In genomic region chr15:63250312-63250965, GRCh38 we compare ENCODE assay signal across 11 cellular contexts. TPM values are rescaled to one million over a fixed set of nuclear protein-coding genes. Genes with fewer than 3 reads are reported as not detected.
A peak's percentile ranks its signal among the peaks of the same experiment; 100 is the strongest.
DNase-seq lines count a peak whose midpoint lies in the region; ATAC-seq and TF ChIP-seq lines count a peak whose summit lies in the region.
"Had no signal": no experiment of that assay in that cellular context is flagged by ENCODE, and none has a peak within 500 bp of the region (broad histone marks: within the 10 kb centered on the region; RNA-seq: fewer than 3 reads in every experiment).

No MANE protein-coding gene starts in this region.

- H3K4me1 ChIP-seq in OCI-LY7 (ENCODE audit: insufficient read depth, low read length, poor library complexity, severe bottlenecking) = no peaks in the 10 kb centered on the region

- no peaks in the 10 kb centered on the region for H3K9me2 ChIP-seq in OCI-LY7 (ENCODE audit: insufficient read depth, low read length)

- TF ChIP-seq CTCF in epithelial cell of esophagus (IDR thresholded peaks at IDR 0.05; ENCODE audit: insufficient read depth, low read depth, low read length, missing control alignments) (no peak), omental fat pad (IDR thresholded peaks at IDR 0.05) (no peak), OCI-LY7 (conservative IDR thresholded peaks at IDR 0.05; ENCODE audit: low read length) (no peak)

- no TSS peak for BruUV-seq in OCI-LY7 (replicated peaks; lab: Mats Ljungman, UMichigan)

- H3K4me3 ChIP-seq in epithelial cell of esophagus (ENCODE audit: low read length) = no peak overlapping the region
- no peak overlapping the region for H3K4me3 ChIP-seq in OCI-LY7 (ENCODE audit: low read depth, low read length, poor library complexity, severe bottlenecking)

- H3K27ac ChIP-seq in OCI-LY7 (ENCODE audit: low read depth, low read length, poor library complexity, severe bottlenecking) = no peak overlapping the region

- no peak overlapping the region for H3K4me2 ChIP-seq in OCI-LY7 (ENCODE audit: low read length)

- POLR2A ChIA-PET in OCI-LY7 (lab: Charles Lee) = no interaction called here

- peaks cover 42% of the 10 kb centered on the region for H3K36me3 ChIP-seq in OCI-LY7 (ENCODE audit: insufficient read depth, low read length)

- no peaks in the 10 kb centered on the region for H4K20me1 ChIP-seq in OCI-LY7 (ENCODE audit: insufficient read depth, low read length)

- no peaks in the 10 kb centered on the region for H3K9me3 ChIP-seq in OCI-LY7 (ENCODE audit: low read length)

- no peak overlapping the region for H2AFZ ChIP-seq in OCI-LY7 (ENCODE audit: low read length)

- intact Hi-C loops in OCI-LY7 (cut with micrococcal nuclease; ENCODE audit: unreplicated experiment) = no loop called here

- no peaks in the 10 kb centered on the region for H3K79me2 ChIP-seq in OCI-LY7 (ENCODE audit: insufficient read depth, low read depth, low read length)

- DNase-seq in EL (peak; percentile 99), NCI-H226 (peak; percentile 99), epithelial cell of esophagus (ENCODE audit: low read depth) (peak; percentile 98), omental fat pad (ENCODE audit: low spot score) (no peak), middle frontal gyrus (ENCODE audit: extremely low spot score, low spot score) (no peak), OCI-LY7 (ENCODE audit: low spot score) (no peak)
- DNase-seq: activated naive CD4-positive, alpha-beta T cell treated with Interleukin-2 at 50 U/mL for 16 hours; left colon; NCI-H1930 had no signal

- ATAC-seq in omental fat pad (ENCODE audit: low FRiP score) (peak; percentile 30), GM18907 (IDR thresholded peaks at IDR 0.05; ENCODE audit: unreplicated experiment) (no peak), GM18498 (IDR thresholded peaks at IDR 0.05; ENCODE audit: unreplicated experiment) (no peak)
- ATAC-seq: left colon had no signal

- CTCF ChIA-PET in OCI-LY7 (lab: Charles Lee; ENCODE audit: unreplicated experiment) = no interaction called here

RNA-seq across cellular contexts. Expression of gene APH1B, which starts 27.0 kb away (rescaled TPM):
- 10 to 100 TPM; 15.9 to 17.4 (median 17.0) TPM for total RNA-seq in omental fat pad
- 6.1 and 8.3 TPM in 2 replicates for total RNA-seq in OCI-LY7 (2014; rRNA removed; shearing (Covaris generic))
- total RNA-seq in OCI-LY7 (2022) = 24.1 and 25.5 TPM in 2 replicates

Comparison
In these comparisons a context has a peak if more than half of its experiments do, and no peak if none do; other contexts are left out.
1. DNase-seq: peak in EL (single experiment), NCI-H226 (single experiment) and epithelial cell of esophagus (single experiment); none in omental fat pad (single experiment), middle frontal gyrus (single experiment) and OCI-LY7 (single experiment).